Comparison of ENCODE assay signal across 10 cellular contexts in genomic region chr7:76567311-76567710, GRCh38. TPM values are rescaled to one million over a fixed set of nuclear protein-coding genes. Genes with fewer than 3 reads are reported as not detected.
"Had no signal": no experiment of that assay in that cellular context is flagged by ENCODE, and none has a peak within 500 bp of the region (broad histone marks: within the 10 kb centered on the region; RNA-seq: fewer than 3 reads in every experiment).

No MANE protein-coding gene starts in this region.

RNA-seq across cellular contexts. Expression of gene SPDYE16, which starts 24.2 kb away (rescaled TPM):
- total RNA-seq: colonic mucosa, esophagus mucosa, esophagus squamous epithelium, glomerular endothelial cell, kidney epithelial cell, left ventricle myocardium superior, lung microvascular endothelial cell, mesenteric fat pad had no signal
- polyA plus RNA-seq: keratinocyte had no signal

RNA-seq across cellular contexts. Expression of gene UPK3B, which starts 57.0 kb away (rescaled TPM):
- total RNA-seq: kidney epithelial cell had no signal
- polyA plus RNA-seq: endothelial cell of umbilical vein had no signal
